Comparison of ENCODE assay signal across 10 cellular contexts in the genomic region with DNA sequence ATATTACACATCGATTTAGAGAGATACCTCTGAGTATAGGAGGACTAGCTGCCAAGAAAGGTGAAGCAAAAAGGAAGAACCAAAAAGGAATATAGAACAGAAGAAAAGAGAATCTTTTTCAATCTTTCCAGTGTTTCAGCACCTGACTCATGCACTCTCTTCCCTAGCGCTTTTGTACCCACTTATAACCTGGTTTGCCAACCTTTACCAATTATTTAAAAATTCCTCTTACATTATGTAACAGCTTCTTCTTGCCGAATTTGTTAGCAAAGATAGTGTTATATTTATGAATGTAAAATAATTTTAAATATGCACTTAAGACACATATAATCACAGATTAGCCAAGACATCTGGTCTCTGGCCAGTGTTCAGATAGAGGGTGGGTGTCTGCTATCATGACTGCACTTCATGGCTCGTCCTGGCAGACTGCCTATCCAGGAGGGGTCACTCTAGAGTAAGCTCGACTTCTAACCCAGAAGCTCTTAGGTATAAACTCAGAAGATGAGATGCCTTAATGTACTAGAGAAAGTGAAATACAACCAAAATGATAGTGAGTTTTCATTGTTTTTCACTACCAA.
DNase-seq lines count a peak whose midpoint lies in the region; ATAC-seq and TF ChIP-seq lines count a peak whose summit lies in the region.
"Had no signal": no experiment of that assay in that cellular context is flagged by ENCODE, and none has a peak within 500 bp of the region (broad histone marks: within the 10 kb centered on the region; RNA-seq: fewer than 3 reads in every experiment).

No MANE protein-coding gene starts in this region.

- H3K9me2 ChIP-seq in PC-3 (replicated peaks; ENCODE audit: low read length), result no peaks in the 10 kb centered on the region

- no peaks in the 10 kb centered on the region for H3K9me3 Mint-ChIP-seq in activated CD8-positive, alpha-beta T cell treated with anti-CD3 and anti-CD28 coated beads for 36 hours
- H3K9me3 Mint-ChIP-seq in activated CD8-positive, alpha-beta T cell treated with anti-CD3 and anti-CD28 coated beads, Interleukin-2, amount 10 ng/mL, durations not matched to agents 7 days and 5 days (ENCODE audit: insufficient read depth), result no peaks in the 10 kb centered on the region

- H3K4me1 Mint-ChIP-seq in activated CD8-positive, alpha-beta T cell treated with anti-CD3 and anti-CD28 coated beads for 36 hours (ENCODE audit: low read depth), result no peaks in the 10 kb centered on the region
- H3K4me1 Mint-ChIP-seq in activated CD8-positive, alpha-beta T cell treated with anti-CD3 and anti-CD28 coated beads, Interleukin-2, amount 10 ng/mL, durations not matched to agents 7 days and 5 days (ENCODE audit: low read depth), result no peaks in the 10 kb centered on the region

- in situ Hi-C loops in transverse colon (cut with MboI; ENCODE audit: low pct_ligation_motif_present in 1 of 4, low pct_unique_long_range_greater_than_20kb in 1 of 4, low sequenced_read_pairs in 3 of 4), result no loop called here

- H3K27ac ChIP-seq in PC-3 (ENCODE audit: low read length) (peak overlapping the region; percentile 40), foreskin keratinocyte (no peak overlapping the region), transverse colon (no peak overlapping the region), spleen (no peak overlapping the region)

- no peak overlapping the region for H3K27ac Mint-ChIP-seq in activated CD8-positive, alpha-beta T cell treated with anti-CD3 and anti-CD28 coated beads for 36 hours
- no peak overlapping the region for H3K27ac Mint-ChIP-seq in activated CD8-positive, alpha-beta T cell treated with anti-CD3 and anti-CD28 coated beads, Interleukin-2, amount 10 ng/mL, durations not matched to agents 7 days and 5 days

- H3K9ac ChIP-seq in PC-3 (ENCODE audit: low read length), result no peak overlapping the region

- TF ChIP-seq CTCF in activated CD8-positive, alpha-beta T cell treated with anti-CD3 and anti-CD28 coated beads for 36 hours (IDR thresholded peaks at IDR 0.05), result no peak
- TF ChIP-seq CTCF in PC-3 (conservative IDR thresholded peaks at IDR 0.05; ENCODE audit: low read depth, low read length) (peak; percentile 65), foreskin keratinocyte (conservative IDR thresholded peaks at IDR 0.05) (peak; percentile 57), transverse colon (IDR thresholded peaks at IDR 0.05) (peak in 1 of 5 experiments; percentile 4), spleen (IDR thresholded peaks at IDR 0.05 in 8 of 11, conservative IDR thresholded peaks at IDR 0.05 in 3 of 11) (no peak)

- H2AFZ ChIP-seq in PC-3 (ENCODE audit: low read length), result no peak overlapping the region

- H3K27me3 Mint-ChIP-seq in activated CD8-positive, alpha-beta T cell treated with anti-CD3 and anti-CD28 coated beads for 36 hours, result no peaks in the 10 kb centered on the region
- H3K27me3 Mint-ChIP-seq in activated CD8-positive, alpha-beta T cell treated with anti-CD3 and anti-CD28 coated beads, Interleukin-2, amount 10 ng/mL, durations not matched to agents 7 days and 5 days (ENCODE audit: low read depth), result no peaks in the 10 kb centered on the region

- H3K36me3 ChIP-seq in PC-3 (ENCODE audit: low read depth, low read length), result peaks cover 5% of the 10 kb centered on the region; the same call in 1 of the 2 replicates
- peaks cover 0 to 9% (median 0%) of the 10 kb centered on the region in 4 donors for H3K36me3 ChIP-seq in transverse colon
- peaks cover 0 to 52% (median under 1%) of the 10 kb centered on the region in 6 donors for H3K36me3 ChIP-seq in spleen

- no peak overlapping the region for H3K4me3 Mint-ChIP-seq in activated CD8-positive, alpha-beta T cell treated with anti-CD3 and anti-CD28 coated beads for 36 hours
- no peak overlapping the region for H3K4me3 Mint-ChIP-seq in activated CD8-positive, alpha-beta T cell treated with anti-CD3 and anti-CD28 coated beads, Interleukin-2, amount 10 ng/mL, durations not matched to agents 7 days and 5 days

- H3K27me3 ChIP-seq in PC-3 (ENCODE audit: low read length) (no peaks in the 10 kb centered on the region), foreskin keratinocyte (no peaks in the 10 kb centered on the region), transverse colon (no peaks in the 10 kb centered on the region), spleen (replicated peaks in 1 of 7) (no peaks in the 10 kb centered on the region)

- no peak for TF ChIP-seq EP300 in transverse colon (IDR thresholded peaks at IDR 0.05; ENCODE audit: low read depth)

- TF ChIP-seq POLR2A in transverse colon (IDR thresholded peaks at IDR 0.05), result no peak
- TF ChIP-seq POLR2A in spleen (IDR thresholded peaks at IDR 0.05), result no peak

- peaks cover 7% of the 10 kb centered on the region for H3K36me3 Mint-ChIP-seq in activated CD8-positive, alpha-beta T cell treated with anti-CD3 and anti-CD28 coated beads for 36 hours (ENCODE audit: low read depth)
- peaks cover 13% of the 10 kb centered on the region for H3K36me3 Mint-ChIP-seq in activated CD8-positive, alpha-beta T cell treated with anti-CD3 and anti-CD28 coated beads, Interleukin-2, amount 10 ng/mL, durations not matched to agents 7 days and 5 days (ENCODE audit: low read depth)

- H3K9me3 ChIP-seq in PC-3 (ENCODE audit: low read length), result no peaks in the 10 kb centered on the region
- no peaks in the 10 kb centered on the region for H3K9me3 ChIP-seq in transverse colon
- no peaks in the 10 kb centered on the region for H3K9me3 ChIP-seq in spleen

- DNase-seq in activated CD8-positive, alpha-beta T cell treated with anti-CD3 and anti-CD28 coated beads for 36 hours, result peak; percentile 23
- DNase-seq in activated CD8-positive, alpha-beta T cell treated with anti-CD3 and anti-CD28 coated beads, Interleukin-2, amount 10 ng/mL, durations not matched to agents 7 days and 5 days, result no peak
- peak; percentile 65 for DNase-seq in PC-3
- DNase-seq in foreskin keratinocyte, result peak in 1 of 2 donors; percentile 52
- DNase-seq in transverse colon, result peak; percentile 14
- no peak for DNase-seq in spleen
- DNase-seq: activated T-cell treated with anti-CD3 and anti-CD28 coated beads, Interleukin-2, amount 50 U/mL, for 48 hours; midbrain had no signal

- peak; percentile 56 for ATAC-seq in activated CD8-positive, alpha-beta T cell treated with anti-CD3 and anti-CD28 coated beads for 36 hours
- ATAC-seq in activated CD8-positive, alpha-beta T cell treated with anti-CD3 and anti-CD28 coated beads, Interleukin-2, amount 10 ng/mL, durations not matched to agents 7 days and 5 days, result no peak
- ATAC-seq in PC-3 (peak; percentile 50), foreskin keratinocyte (peak; percentile 68), HG03159 (IDR thresholded peaks at IDR 0.05; ENCODE audit: unreplicated experiment) (no peak), HG03135 (IDR thresholded peaks at IDR 0.05; ENCODE audit: unreplicated experiment) (no peak)

- no peaks in the 10 kb centered on the region for H4K20me1 ChIP-seq in PC-3 (ENCODE audit: low read length)

- CTCF ChIA-PET in activated CD8-positive, alpha-beta T cell treated with anti-CD3 and anti-CD28 coated beads for 36 hours (lab: Charles Lee), result interaction anchor here (1.0 to 1.7 kb wide), 3 partner anchors 8 to 20 kb away, joined by 3 to 5 read pairs (median 3); no protein-coding TSS in a partner anchor
- CTCF ChIA-PET in activated CD8-positive, alpha-beta T cell treated with anti-CD3 and anti-CD28 coated beads, Interleukin-2, amount 10 ng/mL, durations not matched to agents 7 days and 5 days (lab: Charles Lee), result interaction anchor here (1.1 to 1.9 kb wide), 2 partner anchors 20 to 262 kb away, joined by 3 to 12 read pairs; no protein-coding TSS in a partner anchor
- CTCF ChIA-PET in PC-3 (lab: Charles Lee), result interaction anchor here (0.5 to 1.2 kb wide), 4 partner anchors 20 to 426 kb away, joined by 3 to 5 read pairs (median 4); partner anchors contain the start of gene ATAD2B

- H3K4me2 ChIP-seq in PC-3 (ENCODE audit: low read length), result peak overlapping the region; percentile 54

- BruUV-seq in PC-3 (replicated peaks; lab: Mats Ljungman, UMichigan), result no TSS peak

- POLR2A ChIA-PET in activated CD8-positive, alpha-beta T cell treated with anti-CD3 and anti-CD28 coated beads for 36 hours (lab: Charles Lee), result no interaction called here
- POLR2A ChIA-PET in activated CD8-positive, alpha-beta T cell treated with anti-CD3 and anti-CD28 coated beads, Interleukin-2, amount 10 ng/mL, durations not matched to agents 7 days and 5 days (lab: Charles Lee), result no interaction called here
- POLR2A ChIA-PET in PC-3 (lab: Charles Lee; ENCODE audit: unreplicated experiment), result interaction anchor here (1.4 kb wide), 1 partner anchor 123 kb away, joined by 5 read pairs; the partner anchor contains the start of gene ATAD2B

- H3F3A ChIP-seq in PC-3 (ENCODE audit: low read length, unreplicated experiment), result peaks cover 12% of the 10 kb centered on the region

- H3K4me3 ChIP-seq in PC-3 (ENCODE audit: low read length) (no peak overlapping the region), transverse colon (no peak overlapping the region), spleen (no peak overlapping the region)

- H3K79me2 ChIP-seq in PC-3 (ENCODE audit: low read length), result no peaks in the 10 kb centered on the region

- H3K4me1 ChIP-seq in PC-3 (ENCODE audit: insufficient read depth, low read length) (peaks cover 26% of the 10 kb centered on the region), foreskin keratinocyte (peaks cover 29% of the 10 kb centered on the region), transverse colon (no peaks in the 10 kb centered on the region), spleen (no peaks in the 10 kb centered on the region)

- intact Hi-C loops in activated CD8-positive, alpha-beta T cell treated with anti-CD3 and anti-CD28 coated beads for 36 hours (cut with micrococcal nuclease), result no loop called here
- intact Hi-C loops in PC-3 (cut with micrococcal nuclease) (loop anchor here (1.0 kb wide), 1 partner anchor 13 kb away; no protein-coding TSS in a partner anchor), transverse colon (cut with DNase I; ENCODE audit: low total_unique reads) (no loop called here), spleen (cut with DNase I; ENCODE audit: low total_unique reads) (no loop called here)

- 58% methylated on average over 4 to 5 of the region's 5 CpGs for WGBS in transverse colon (ENCODE audit: low coverage in 1 of 2), 2 donors
- 62 to 86% (median 81%) methylated on average over 5 of the region's 5 CpGs for WGBS in spleen, 5 donors

Comparison
In these comparisons a context has a peak if more than half of its experiments do, and no peak if none do; other contexts are left out.
1. ATAC-seq: peak in activated CD8-positive, alpha-beta T cell treated with anti-CD3 and anti-CD28 coated beads for 36 hours (single experiment), PC-3 (single experiment) and foreskin keratinocyte (single experiment); none in activated CD8-positive, alpha-beta T cell treated with anti-CD3 and anti-CD28 coated beads, Interleukin-2, amount 10 ng/mL, durations not matched to agents 7 days and 5 days (single experiment), HG03159 (single experiment) and HG03135 (single experiment).
2. DNase-seq: peak in activated CD8-positive, alpha-beta T cell treated with anti-CD3 and anti-CD28 coated beads for 36 hours (single experiment), PC-3 (single experiment) and transverse colon (single experiment); none in activated CD8-positive, alpha-beta T cell treated with anti-CD3 and anti-CD28 coated beads, Interleukin-2, amount 10 ng/mL, durations not matched to agents 7 days and 5 days (single experiment) and spleen (single experiment).
3. CTCF ChIP-seq: peak in PC-3 (single experiment) and foreskin keratinocyte (single experiment); none in activated CD8-positive, alpha-beta T cell treated with anti-CD3 and anti-CD28 coated beads for 36 hours (single experiment) and spleen (0 of 11).